Comparison of ENCODE assay signal across 1 cellular context in genomic region chr1:88801575-88802208, GRCh38.
TF ChIP-seq lines count a peak whose summit lies in the region.

No MANE protein-coding gene starts in this region.

TF ChIP-seq in H1, 55 proteins besides CTCF, POLR2A, EP300 and RAD21:
- TF ChIP-seq POU5F1 (IDR thresholded peaks at IDR 0.05; ENCODE audit: low read depth, low read length): no peak
- peak; percentile 74; the same call in 1 of the 2 replicates for TF ChIP-seq SRF (IDR thresholded peaks at IDR 0.05; ENCODE audit: low read depth, low read length)
